8 cellular contexts compared by ENCODE assay signal in genomic region chr11:66316849-66317251, GRCh38. TPM values are rescaled to one million over a fixed set of nuclear protein-coding genes. Genes with fewer than 3 reads are reported as not detected.
DNase-seq lines count a peak whose midpoint lies in the region; ATAC-seq and TF ChIP-seq lines count a peak whose summit lies in the region.

Gene CD248 (minus strand): TSS chr11:66317044. CDS start chr11:66317027, 17 bp downstream.

- H3K27me3 Mint-ChIP-seq in endothelial cell (ENCODE audit: unreplicated experiment) = peaks cover 23% of the 10 kb centered on the region
- no peaks in the 10 kb centered on the region for H3K27me3 Mint-ChIP-seq in naive thymus-derived CD8-positive, alpha-beta T cell

- DNase-seq in AG08395 (ENCODE audit: low spot score) (peak; percentile 72), NCI-H1694 treated with DMSO at 0.1 percent for 48 hours (lab: John Stamatoyannopoulos, UW) (peak; percentile 64), endothelial cell (ENCODE audit: low spot score) (peak; percentile 37), epidermal melanocyte (ENCODE audit: insufficient read length, low spot score) (no peak), NCI-H345 (lab: John Stamatoyannopoulos, UW) (no peak), pons (ENCODE audit: low spot score) (no peak), NCI-H1048 (lab: John Stamatoyannopoulos, UW) (no peak)
- peak in 5 of 10 donors; percentile 37 to 75 (median 61) for DNase-seq in naive thymus-derived CD8-positive, alpha-beta T cell

- TF ChIP-seq CTCF in endothelial cell (IDR thresholded peaks at IDR 0.05; ENCODE audit: unreplicated experiment) = no peak

- H3K4me3 Mint-ChIP-seq in endothelial cell (ENCODE audit: unreplicated experiment) = no peak within 1 kb of the TSS
- H3K4me3 Mint-ChIP-seq in naive thymus-derived CD8-positive, alpha-beta T cell = peak within 1 kb of the TSS; percentile 73 to 99 (median 97)

- H3K27ac Mint-ChIP-seq in endothelial cell (ENCODE audit: unreplicated experiment) = peak within 1 kb of the TSS; percentile 72
- H3K27ac Mint-ChIP-seq in naive thymus-derived CD8-positive, alpha-beta T cell = peak within 1 kb of the TSS; percentile 92 to 100 (median 100)

- ATAC-seq in naive thymus-derived CD8-positive, alpha-beta T cell = no peak

- peaks cover 22% of the 10 kb centered on the region for H3K4me1 Mint-ChIP-seq in endothelial cell (ENCODE audit: unreplicated experiment)
- peaks cover 30 to 65% (median 53%) of the 10 kb centered on the region in 4 donors for H3K4me1 Mint-ChIP-seq in naive thymus-derived CD8-positive, alpha-beta T cell

- H3K9me3 Mint-ChIP-seq in endothelial cell (ENCODE audit: unreplicated experiment) = no peaks in the 10 kb centered on the region
- peaks cover 0 to 6% (median 0%) of the 10 kb centered on the region in 9 donors for H3K9me3 Mint-ChIP-seq in naive thymus-derived CD8-positive, alpha-beta T cell

- peaks cover 5% of the 10 kb centered on the region for H3K36me3 Mint-ChIP-seq in endothelial cell (ENCODE audit: low read depth, unreplicated experiment)
- H3K36me3 Mint-ChIP-seq in naive thymus-derived CD8-positive, alpha-beta T cell = peaks cover 0 to 4% (median 4%) of the 10 kb centered on the region in 3 donors

- POLR2A ChIA-PET in naive thymus-derived CD8-positive, alpha-beta T cell (lab: Charles Lee) = interaction anchor here (0.5 to 7.7 kb wide), 25 partner anchors 9 to 1456 kb away, joined by 3 to 126 read pairs (median 4); partner anchors contain the start of genes B4GAT1, BRMS1, CCDC85B and MALAT1

RNA-seq across cellular contexts. Expression of gene CD248, which starts in this region (rescaled TPM):
- total RNA-seq in endothelial cell (ENCODE audit: unreplicated experiment) = 2.9 TPM
- 10 to 100 TPM; 37.0 to 41.3 TPM for total RNA-seq in naive thymus-derived CD8-positive, alpha-beta T cell
- polyA plus RNA-seq in naive thymus-derived CD8-positive, alpha-beta T cell = 100 to 1,000 TPM in 2 of 3 donors, 10 to 100 TPM in 1; 43.8 to 128 (median 114) TPM

Comparison
In these comparisons a context has a peak if more than half of its experiments do, and no peak if none do; other contexts are left out.
1. DNase-seq: peak in AG08395 (single experiment), NCI-H1694 treated with DMSO at 0.1 percent for 48 hours (single experiment) and endothelial cell (single experiment); none in epidermal melanocyte (single experiment), NCI-H345 (single experiment), pons (single experiment) and NCI-H1048 (single experiment).